ENCODE assay signal across 18 cellular contexts in the genomic region with DNA sequence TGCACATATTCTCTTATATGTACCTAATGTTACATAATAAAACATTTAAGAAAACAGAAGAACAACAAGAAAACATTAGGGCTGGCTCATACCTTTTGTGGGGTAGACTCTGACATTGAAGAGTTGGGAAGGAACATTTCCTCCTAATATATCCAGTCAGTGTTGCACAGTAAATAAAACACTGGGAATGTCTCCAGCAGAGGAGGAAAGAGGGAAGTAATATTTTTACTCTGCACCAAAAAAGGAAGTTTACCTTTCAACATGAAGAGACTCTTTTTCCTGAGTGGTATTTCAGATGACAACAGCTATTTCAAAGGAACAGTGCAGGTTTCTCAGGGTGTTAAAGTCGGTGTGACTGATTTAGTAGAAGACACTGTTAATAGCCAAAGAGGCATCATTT. TPM values are rescaled to one million over a fixed set of nuclear protein-coding genes. Genes with fewer than 3 reads are reported as not detected.
DNase-seq lines count a peak whose midpoint lies in the region; ATAC-seq and TF ChIP-seq lines count a peak whose summit lies in the region.
"Had no signal": no experiment of that assay in that cellular context is flagged by ENCODE, and none has a peak within 500 bp of the region (broad histone marks: within the 10 kb centered on the region; RNA-seq: fewer than 3 reads in every experiment).

No MANE protein-coding gene starts in this region.

- ATAC-seq in heart left ventricle (no peak), Right ventricle myocardium inferior (no peak), body of pancreas (peak; percentile 61), mucosa of descending colon (peak; percentile 71), HG02763 (IDR thresholded peaks at IDR 0.05; ENCODE audit: unreplicated experiment) (no peak)
- ATAC-seq: stimulated activated effector memory CD8-positive, alpha-beta T cell treated with anti-CD3 and anti-CD28 coated beads, Interleukin-12 subunit alpha, Interleukin-12 subunit beta, amount 100 ng/mL, for 72 hours had no signal

- H3K27me3 ChIP-seq in heart left ventricle (no peaks in the 10 kb centered on the region), body of pancreas (no peaks in the 10 kb centered on the region), transverse colon (no peaks in the 10 kb centered on the region)

- no peak for TF ChIP-seq EP300 in transverse colon (IDR thresholded peaks at IDR 0.05; ENCODE audit: low read depth)

- H3K9me3 ChIP-seq in heart left ventricle (no peaks in the 10 kb centered on the region), body of pancreas (no peaks in the 10 kb centered on the region), mucosa of descending colon (no peaks in the 10 kb centered on the region), transverse colon (no peaks in the 10 kb centered on the region)

- H3K4me1 ChIP-seq in heart left ventricle (peaks cover 21 to 97% (median 73%) of the 10 kb centered on the region in 12 donors), body of pancreas (peaks cover 49% of the 10 kb centered on the region), mucosa of descending colon (ENCODE audit: low read depth) (peaks cover 39% of the 10 kb centered on the region), transverse colon (peaks cover 43 to 54% (median 45%) of the 10 kb centered on the region in 4 donors)

- H3K27ac ChIP-seq in heart left ventricle (peak overlapping the region; percentile 7 to 88 (median 74)), body of pancreas (peak overlapping the region; percentile 4 to 69 (median 54)), transverse colon (peak overlapping the region; percentile 39 to 70 (median 60))

- H3K4me3 ChIP-seq in heart left ventricle (no peak overlapping the region), body of pancreas (no peak overlapping the region), mucosa of descending colon (no peak overlapping the region), transverse colon (no peak overlapping the region)

- TF ChIP-seq POLR2A in heart left ventricle (IDR thresholded peaks at IDR 0.05) (no peak), body of pancreas (IDR thresholded peaks at IDR 0.05) (no peak), transverse colon (IDR thresholded peaks at IDR 0.05) (no peak)

- WGBS in heart left ventricle, 4 donors: 32 to 48% (median 41%) methylated on average over 1 of the region's 1 CpG
- 31 to 62% methylated on average over 1 of the region's 1 CpG for WGBS in body of pancreas, 2 donors
- WGBS in transverse colon (ENCODE audit: low coverage in 1 of 2), 2 donors: 11 to 20% methylated on average over 1 of the region's 1 CpG

- intact Hi-C loops in heart left ventricle (cut with DNase I): loop anchor here in 1 of 10 donors (2.0 kb wide), 1 partner anchor 18 kb away; no protein-coding TSS in a partner anchor
- intact Hi-C loops in Right ventricle myocardium inferior (cut with DNase I): no loop called here
- intact Hi-C loops in body of pancreas (cut with DNase I): no loop called here
- intact Hi-C loops in mucosa of descending colon (cut with DNase I, micrococcal nuclease): no loop called here
- intact Hi-C loops in transverse colon (cut with DNase I; ENCODE audit: low total_unique reads): no loop called here

- DNase-seq in heart left ventricle (no peak), Right ventricle myocardium inferior (ENCODE audit: missing footprints) (no peak), body of pancreas (no peak), mucosa of descending colon (no peak), transverse colon (no peak), NCI-H2227 treated with DMSO at 0.1 percent for 48 hours (lab: John Stamatoyannopoulos, UW) (no peak), RKO (ENCODE audit: low spot score) (no peak)
- DNase-seq: ACHN; activated CD4-positive, alpha-beta T cell treated with anti-CD3 and anti-CD28 coated beads for 1 hour; activated naive CD8-positive, alpha-beta T cell treated with anti-CD3 and anti-CD28 coated beads for 36 hours; cerebellar nuclear complex; H7; islet precursor cell; NCI-H187 treated with DMSO at 0.1 percent for 48 hours; NCI-H524 treated with DMSO at 0.1 percent for 48 hours; T-helper 1 cell had no signal

- in situ Hi-C loops in transverse colon (cut with MboI; ENCODE audit: low pct_ligation_motif_present in 1 of 4, low pct_unique_long_range_greater_than_20kb in 1 of 4, low sequenced_read_pairs in 3 of 4): no loop called here

- no peak for TF ChIP-seq CTCF in heart left ventricle (IDR thresholded peaks at IDR 0.05)
- no peak for TF ChIP-seq CTCF in body of pancreas (IDR thresholded peaks at IDR 0.05)
- TF ChIP-seq CTCF in mucosa of descending colon (IDR thresholded peaks at IDR 0.05): no peak
- no peak for TF ChIP-seq CTCF in transverse colon (IDR thresholded peaks at IDR 0.05)

- H3K36me3 ChIP-seq in heart left ventricle (peaks cover 0 to 3% (median 0%) of the 10 kb centered on the region in 9 donors), body of pancreas (replicated peaks in 1 of 2; ENCODE audit: insufficient read depth in 1 of 2, low read depth in 2 of 2) (no peaks in the 10 kb centered on the region), mucosa of descending colon (ENCODE audit: low read depth) (no peaks in the 10 kb centered on the region), transverse colon (no peaks in the 10 kb centered on the region)

RNA-seq across cellular contexts. Expression of a gene that starts 31.9 kb away (rescaled TPM):
- total RNA-seq in heart left ventricle (100 to 1,000 TPM in 1 of 9 donors, 10 to 100 TPM in 8; 43.9 to 114 (median 73.9) TPM), Right ventricle myocardium inferior (85.5 TPM), body of pancreas (10 to 100 TPM; 32.7 to 46.5 TPM), mucosa of descending colon (10 to 100 TPM; 32.6 to 75.8 (median 45.0) TPM), transverse colon (10 to 100 TPM; 30.4 to 98.7 (median 65.5) TPM)
- polyA plus RNA-seq in heart left ventricle: 10 to 100 TPM; 26.4 to 37.9 TPM

Comparison
In these comparisons a context has a peak if more than half of its experiments do, and no peak if none do; other contexts are left out.
1. ATAC-seq: peak in body of pancreas (single experiment) and mucosa of descending colon (single experiment); none in heart left ventricle (0 of 4), Right ventricle myocardium inferior (single experiment) and HG02763 (single experiment).
2. Peak in every context shown above with its lines, with median percentiles within 50 percentile points of each other: H3K27ac ChIP-seq.